In the genomic region with DNA sequence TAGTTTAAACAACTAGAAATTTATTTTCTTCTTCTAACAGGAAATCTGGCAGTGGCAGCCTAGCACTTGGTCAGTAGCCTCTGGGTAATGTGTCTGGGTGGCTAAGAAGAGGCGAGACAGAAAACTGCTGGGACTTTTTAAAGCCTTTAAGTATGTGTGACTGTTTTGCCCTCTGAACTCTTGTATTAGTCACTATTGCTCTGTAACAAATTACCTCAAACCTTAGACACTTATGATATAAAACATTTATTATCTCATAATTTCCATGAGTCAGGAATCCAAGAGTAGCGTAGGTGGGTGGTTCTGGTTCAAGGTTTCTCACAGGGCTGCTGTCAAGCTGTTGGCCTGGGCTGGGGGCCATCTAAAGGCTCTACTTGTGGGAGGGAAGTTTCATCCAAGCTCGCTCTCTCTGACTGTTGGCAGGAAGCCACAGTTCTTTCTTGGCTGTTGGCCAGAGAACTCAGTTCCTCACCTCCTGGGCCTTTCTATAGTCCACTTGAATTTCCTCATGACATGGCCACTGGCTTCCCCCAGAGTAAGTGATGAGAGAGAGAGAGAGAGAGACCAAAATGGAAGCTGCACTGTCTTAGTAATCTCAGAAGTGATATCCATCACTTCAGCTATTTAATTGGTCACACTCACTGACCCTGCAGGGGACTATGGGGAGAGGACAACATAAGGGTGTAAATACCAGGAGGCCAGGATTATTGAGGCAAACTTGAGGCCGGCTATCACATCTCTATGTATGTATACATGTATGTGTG, we compare ENCODE assay signal across 8 cellular contexts. TPM values are rescaled to one million over a fixed set of nuclear protein-coding genes. Genes with fewer than 3 reads are reported as not detected.
A peak's percentile ranks its signal among the peaks of the same experiment; 100 is the strongest.
DNase-seq lines count a peak whose midpoint lies in the region; ATAC-seq and TF ChIP-seq lines count a peak whose summit lies in the region.

No MANE protein-coding gene starts in this region.

- ATAC-seq in GM19468 (IDR thresholded peaks at IDR 0.05; ENCODE audit: extremely low read depth, unreplicated experiment) (peak; percentile 19), lung (ENCODE audit: insufficient read depth, low FRiP score) (peak; percentile 32), GM19351 (IDR thresholded peaks at IDR 0.05; ENCODE audit: unreplicated experiment) (no peak)
- peak; percentile 91 to 93 for ATAC-seq in activated CD4-positive, CD25-positive, alpha-beta regulatory T cell treated with anti-CD3 and anti-CD28 coated beads, Interleukin-2, amount 50 U/mL, for 24 hours

- H3K27me3 ChIP-seq in lung (ENCODE audit: control insufficient read depth, insufficient read depth): no peaks in the 10 kb centered on the region

- H3K27ac ChIP-seq in lung (ENCODE audit: low read depth in 1 of 2, low read length in 1 of 2): peak overlapping the region; percentile 77 to 91

- DNase-seq in AG20443 (ENCODE audit: low spot score) (peak; percentile 72), NCI-H2029 treated with DMSO at 0.1 percent for 48 hours (lab: John Stamatoyannopoulos, UW) (peak; percentile 78), lung (ENCODE audit: low spot score) (peak; percentile 86)
- DNase-seq in central memory CD4-positive, alpha-beta T cell: peak; percentile 23
- DNase-seq in stimulated activated CD8-positive, alpha-beta memory T cell treated with anti-CD3 and anti-CD28 coated beads, Interleukin-12 subunit alpha, Interleukin-12 subunit beta, amount 100 ng/mL, for 1 hour (ENCODE audit: low read depth): peak; percentile 41

- H3K9me3 ChIP-seq in lung (ENCODE audit: control insufficient read depth in 2 of 2, insufficient read depth in 1 of 2, low read length in 1 of 2): no peaks in the 10 kb centered on the region

- no peaks in the 10 kb centered on the region for H3K36me3 ChIP-seq in lung (ENCODE audit: control insufficient read depth in 2 of 2, insufficient read depth in 2 of 2, low read length in 2 of 2)

- no peak for TF ChIP-seq CTCF in lung (IDR thresholded peaks at IDR 0.05; ENCODE audit: control extremely low read depth, extremely low read depth)

- WGBS in lung, 2 donors: 35 to 45% methylated on average over 4 of the region's 4 CpGs

- no peak overlapping the region for H3K4me3 ChIP-seq in lung

- H3K4me1 ChIP-seq in lung (ENCODE audit: control insufficient read depth in 2 of 2, insufficient read depth in 2 of 2, low read length in 2 of 2): peaks cover 8 to 30% of the 10 kb centered on the region in 2 donors

RNA-seq across cellular contexts. Expression of a gene that starts 17.4 kb away (rescaled TPM):
- 1 to 10 TPM; 9.4 to 9.7 TPM for total RNA-seq in lung
- polyA plus RNA-seq in lung: 1 to 10 TPM; 6.8 to 8.2 TPM

RNA-seq across cellular contexts. Expression of a gene that starts 17.8 kb away (rescaled TPM):
- total RNA-seq in lung: under 1 TPM; 0.40 to 1.00 TPM
- polyA plus RNA-seq in lung: 1 to 10 TPM in 1 of 2 donors, under 1 TPM in 1; 0.94 to 1.9 TPM

Comparison
In these comparisons a context has a peak if more than half of its experiments do, and no peak if none do; other contexts are left out.
1. DNase-seq: peak in every context shown above with its lines; median percentile 86 in lung; 78 in NCI-H2029 treated with DMSO at 0.1 percent for 48 hours; 72 in AG20443; 41 in stimulated activated CD8-positive, alpha-beta memory T cell treated with anti-CD3 and anti-CD28 coated beads, Interleukin-12 subunit alpha, Interleukin-12 subunit beta, amount 100 ng/mL, for 1 hour; 23 in central memory CD4-positive, alpha-beta T cell.